In the genomic region with DNA sequence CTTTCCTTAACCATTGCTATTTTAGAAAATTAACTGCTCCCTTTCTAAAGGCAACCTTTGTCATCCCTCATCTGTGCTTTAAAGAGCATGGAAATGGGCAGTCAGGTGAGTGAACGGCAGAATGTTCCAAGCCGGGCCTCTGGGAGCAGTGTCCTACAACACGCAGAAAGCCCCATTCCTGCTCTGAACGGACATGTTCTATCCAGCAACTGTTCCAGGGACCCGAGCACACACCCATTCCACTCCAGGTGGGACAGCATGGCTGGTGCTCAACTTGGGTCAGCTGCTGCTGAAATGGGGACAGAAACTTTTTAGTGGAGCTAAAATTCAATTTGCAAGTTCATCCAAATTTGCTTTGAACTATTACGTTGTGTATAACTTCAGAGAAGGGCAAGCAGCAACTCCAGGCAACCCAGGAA, we compare ENCODE assay signal across 1 cellular context.
TF ChIP-seq lines count a peak whose summit lies in the region.

No MANE protein-coding gene starts in this region.

TF ChIP-seq in WTC11, 78 proteins besides CTCF, POLR2A, EP300 and RAD21:
- 0 out of 2 replicates have a peak, but pooled peaks have one; percentile 37 for TF ChIP-seq PRRX2 (CRISPR knock-in tag; IDR thresholded peaks at IDR 0.05)
- no peak for TF ChIP-seq CBFB (CRISPR knock-in tag; IDR thresholded peaks at IDR 0.05; ENCODE audit: low read depth)
